Comparison of ENCODE assay signal across 10 cellular contexts in genomic region chr4:140296871-140297570, GRCh38.
DNase-seq lines count a peak whose midpoint lies in the region; ATAC-seq, FAIRE-seq and TF ChIP-seq lines count a peak whose summit lies in the region.
"Had no signal": no experiment of that assay in that cellular context is flagged by ENCODE, and none has a peak within 500 bp of the region (broad histone marks: within the 10 kb centered on the region; RNA-seq: fewer than 3 reads in every experiment).

No MANE protein-coding gene starts in this region.

- H2BK5ac ChIP-seq in H1 (ENCODE audit: low read depth, low read length): no peak overlapping the region
- H2BK5ac ChIP-seq in trophoblast cell (ENCODE audit: low read depth, low read length, poor library complexity): no peak overlapping the region

- H3K4ac ChIP-seq in H1 (replicated peaks; ENCODE audit: insufficient read length, low read depth, low read length) (no peak overlapping the region), trophoblast cell (ENCODE audit: low read depth, low read length) (no peak overlapping the region)

- no peak for TF ChIP-seq POLR2A in H1 (IDR thresholded peaks at IDR 0.05; ENCODE audit: control extremely low read depth in 1 of 2, low read depth in 2 of 2, low read length in 2 of 2)

- no peak overlapping the region for H4K5ac ChIP-seq in H1 (ENCODE audit: insufficient read length, low read depth, low read length)

- 68% methylated on average over 10 of the region's 10 CpGs; no CpG with 5 or more reads in 1 of the 2 experiments for WGBS in H1 (ENCODE audit: extremely low coverage in 1 of 2, insufficient coverage in 1 of 2, insufficient read length in 1 of 2, insufficient replicate concordance in 2 of 2, low coverage in 1 of 2, low lambda C conversion rate in 2 of 2, missing lambda C conversion rate in 1 of 2), 2 experiments
- WGBS in trophoblast cell (ENCODE audit: extremely low coverage, insufficient coverage, insufficient read length): no CpG with 5 or more reads among the region's 10 CpGs

- no peaks in the 10 kb centered on the region for H3K23me2 ChIP-seq in H1 (ENCODE audit: low read depth, low read length)

- H3K4me1 ChIP-seq in HEK293 (ENCODE audit: control insufficient read depth, insufficient read depth, low read length): no peaks in the 10 kb centered on the region
- peaks cover 0 to 9% (median 4%) of the 10 kb centered on the region in 4 experiments; a peak in 3 of 7 replicates for H3K4me1 ChIP-seq in H1 (replicated peaks in 1 of 4; ENCODE audit: control insufficient read depth in 3 of 4, insufficient read depth in 4 of 4, low read length in 3 of 4)
- peaks cover 2 to 7% of the 10 kb centered on the region in 2 experiments for H3K4me1 ChIP-seq in trophoblast cell (ENCODE audit: control insufficient read depth in 1 of 2, insufficient read depth in 2 of 2, low read length in 2 of 2)

- H2BK12ac ChIP-seq in H1 (ENCODE audit: low read depth, low read length) (no peak overlapping the region), trophoblast cell (ENCODE audit: low read length) (no peak overlapping the region)

- peak overlapping the region; percentile 78; the same call in 1 of the 2 replicates for H2AFZ ChIP-seq in H1 (ENCODE audit: low read length)
- H2AFZ ChIP-seq in trophoblast cell (ENCODE audit: insufficient read depth, low read length, poor library complexity): no peak overlapping the region

- H3K9ac ChIP-seq in H1 (replicated peaks in 1 of 4; ENCODE audit: extremely low read depth in 1 of 4, low read depth in 3 of 4, low read length in 3 of 4) (no peak overlapping the region), trophoblast cell (ENCODE audit: low read length) (no peak overlapping the region)

- H2AK5ac ChIP-seq in H1 (ENCODE audit: low read depth, low read length) (no peak overlapping the region), trophoblast cell (ENCODE audit: low read length) (no peak overlapping the region)

- POLR2A ChIA-PET in HEK293 (lab: Yijun Ruan, JAX): no interaction called here
- POLR2A ChIA-PET in H1 (lab: Charles Lee; ENCODE audit: partially characterized antibody): no interaction called here

- H3K18ac ChIP-seq in H1 (ENCODE audit: extremely low read depth, low read length) (0 out of 2 replicates have a peak overlapping the region, but pooled peaks have one; percentile 38), trophoblast cell (ENCODE audit: low read length) (no peak overlapping the region)

- H3K36me3 ChIP-seq in HEK293 (ENCODE audit: control insufficient read depth in 2 of 2, insufficient read depth in 1 of 2, low read length in 2 of 2) (no peaks in the 10 kb centered on the region), H1 (ENCODE audit: control insufficient read depth in 2 of 4, insufficient read depth in 4 of 4, low read length in 3 of 4) (no peaks in the 10 kb centered on the region), trophoblast cell (ENCODE audit: control insufficient read depth in 1 of 2, insufficient read depth in 2 of 2, low read length in 2 of 2) (no peaks in the 10 kb centered on the region)

- no peak overlapping the region for H3K4me2 ChIP-seq in H1 (ENCODE audit: insufficient read depth in 1 of 2, low read depth in 2 of 2, low read length in 2 of 2)
- H3K4me2 ChIP-seq in trophoblast cell (ENCODE audit: low read length): peak overlapping the region; percentile 23

- no peak overlapping the region for H3K14ac ChIP-seq in H1 (ENCODE audit: insufficient read length)
- no peak overlapping the region for H3K14ac ChIP-seq in trophoblast cell (ENCODE audit: low read length)

- in situ Hi-C loops in GM13976 (cut with MboI; ENCODE audit: low sequenced_read_pairs, unreplicated experiment): no loop called here

- H4K20me1 ChIP-seq in H1 (replicated peaks in 1 of 2; ENCODE audit: control insufficient read depth in 1 of 2, insufficient read depth in 2 of 2, low read length in 2 of 2): no peaks in the 10 kb centered on the region

- CTCF ChIA-PET in HEK293 (lab: Yijun Ruan, JAX) (no interaction called here), H1 (lab: Charles Lee; ENCODE audit: partially characterized antibody) (interaction anchor here (0.6 to 1.7 kb wide), 2 partner anchors 30 to 43 kb away, joined by 4 to 6 read pairs; no protein-coding TSS in a partner anchor)

- H3K56ac ChIP-seq in H1 (replicated peaks; ENCODE audit: insufficient read length, low read depth, low read length): no peak overlapping the region

- H3K79me1 ChIP-seq in H1 (ENCODE audit: low read depth, low read length): no peaks in the 10 kb centered on the region
- H3K79me1 ChIP-seq in trophoblast cell (ENCODE audit: low read length): no peaks in the 10 kb centered on the region

- H3K4me3 ChIP-seq in HEK293 (ENCODE audit: low read depth, low read length) (peak overlapping the region; percentile 18), H1 (ENCODE audit: extremely low read depth in 1 of 4, insufficient read depth in 2 of 4, low read depth in 3 of 4, low read length in 4 of 4) (no peak overlapping the region), trophoblast cell (ENCODE audit: low read depth, low read length) (no peak overlapping the region)

- H3K23ac ChIP-seq in H1 (ENCODE audit: insufficient read length) (no peak overlapping the region), trophoblast cell (ENCODE audit: low read length) (no peak overlapping the region)

- no peak overlapping the region for H2BK120ac ChIP-seq in H1 (replicated peaks; ENCODE audit: low read depth, low read length)
- no peak overlapping the region for H2BK120ac ChIP-seq in trophoblast cell (ENCODE audit: insufficient read depth, low read length, poor library complexity)

- H3K9me3 ChIP-seq in HEK293 (ENCODE audit: control insufficient read depth, insufficient read depth, low read depth, low read length) (no peaks in the 10 kb centered on the region), H1 (ENCODE audit: insufficient read depth in 2 of 2, low read depth in 1 of 2, low read length in 1 of 2) (no peaks in the 10 kb centered on the region), trophoblast cell (ENCODE audit: insufficient read depth, low read depth, low read length) (no peaks in the 10 kb centered on the region)

- TF ChIP-seq EP300 in H1 (IDR thresholded peaks at IDR 0.05; ENCODE audit: borderline replicate concordance in 1 of 2, low read depth in 2 of 2, low read length in 2 of 2): no peak

- no peak overlapping the region for H2BK20ac ChIP-seq in H1 (ENCODE audit: low read length)

- H4K12ac ChIP-seq in trophoblast cell (ENCODE audit: low read depth, low read length): no peak overlapping the region

- H2BK15ac ChIP-seq in H1 (ENCODE audit: low read length): no peak overlapping the region

- H4K8ac ChIP-seq in H1 (ENCODE audit: extremely low read depth, insufficient read depth, low read length) (no peak overlapping the region), trophoblast cell (ENCODE audit: low read depth, low read length) (no peak overlapping the region)

- no peaks in the 10 kb centered on the region for H3K27me3 ChIP-seq in H1 (replicated peaks in 1 of 4; ENCODE audit: control insufficient read depth in 3 of 4, extremely low read depth in 1 of 4, insufficient read depth in 3 of 4, low read length in 3 of 4)
- no peaks in the 10 kb centered on the region for H3K27me3 ChIP-seq in trophoblast cell (ENCODE audit: insufficient read depth, low read length)

- ATAC-seq in HG03196 (IDR thresholded peaks at IDR 0.05; ENCODE audit: unreplicated experiment): no peak
- ATAC-seq in HG02678 (IDR thresholded peaks at IDR 0.05; ENCODE audit: unreplicated experiment): no peak

- H3K27ac ChIP-seq in HEK293 (ENCODE audit: extremely low read depth, low read depth, low read length) (no peak overlapping the region), H1 (ENCODE audit: low read depth, low read length) (no peak overlapping the region), trophoblast cell (ENCODE audit: low read depth, low read length) (peak overlapping the region; percentile 22)

- no peak for FAIRE-seq in H1 (lab: Jason Lieb, UNC)
- FAIRE-seq: kidney had no signal

- H4K91ac ChIP-seq in H1 (replicated peaks; ENCODE audit: insufficient read length, low read length) (no peak overlapping the region), trophoblast cell (ENCODE audit: low read depth, low read length) (peak overlapping the region; percentile 1)

- peak; percentile 75 for DNase-seq in NCI-H2227 treated with DMSO at 0.1 percent for 48 hours (lab: John Stamatoyannopoulos, UW)
- DNase-seq in H1 (ENCODE audit: low read depth in 1 of 2, low spot score in 2 of 2): no peak
- DNase-seq in trophoblast cell: no peak
- no peak for DNase-seq in GM13976 (ENCODE audit: low spot score)
- DNase-seq in stimulated activated CD4-positive, alpha-beta T cell treated with anti-CD3 and anti-CD28 coated beads, Interleukin-12 subunit alpha, Interleukin-12 subunit beta, amount 100 ng/mL, for 4 hours: no peak
- DNase-seq: activated CD4-positive, alpha-beta T cell treated with anti-CD3 and anti-CD28 coated beads, Interleukin-2, amount 10 ng/mL, durations not matched to agents 7 days and 5 days; kidney had no signal

- H3K79me2 ChIP-seq in H1 (ENCODE audit: control insufficient read depth in 1 of 2, insufficient read depth in 2 of 2, low read length in 2 of 2) (no peaks in the 10 kb centered on the region), trophoblast cell (ENCODE audit: control insufficient read depth, insufficient read depth, low read length, poor library complexity) (no peaks in the 10 kb centered on the region)

- TF ChIP-seq CTCF in HEK293 (tag by site-specific recombination; IDR thresholded peaks at IDR 0.05): 0 out of 2 replicates have a peak, but pooled peaks have one; percentile 17
- no peak for TF ChIP-seq CTCF in H1 (IDR thresholded peaks at IDR 0.05; ENCODE audit: control extremely low read depth in 1 of 3, insufficient read depth in 1 of 3, low read depth in 1 of 3, low read length in 3 of 3)
- TF ChIP-seq CTCF in GM13976 (IDR thresholded peaks at IDR 0.05; ENCODE audit: borderline replicate concordance, control extremely low read depth, extremely low read depth, insufficient read depth, missing control alignments): no peak

- TF ChIP-seq RAD21 in H1 (IDR thresholded peaks at IDR 0.05 in 1 of 2, conservative IDR thresholded peaks at IDR 0.05 in 1 of 2; ENCODE audit: low read depth in 2 of 2, low read length in 2 of 2): no peak

TF ChIP-seq in HEK293, 187 proteins besides CTCF, POLR2A, EP300 and RAD21 (continues in another document):
- peak; percentile 82 for TF ChIP-seq ZFHX2 (tag by site-specific recombination; conservative IDR thresholded peaks at IDR 0.05)
- TF ChIP-seq ZNF341 (tag by site-specific recombination; IDR thresholded peaks at IDR 0.05; ENCODE audit: low read depth): peak; percentile 72
- peak; percentile 50 for TF ChIP-seq EGR2 (tag by site-specific recombination; IDR thresholded peaks at IDR 0.05; ENCODE audit: low read depth)
- TF ChIP-seq OSR2 (tag by site-specific recombination; IDR thresholded peaks at IDR 0.05): peak; percentile 11; the same call in 1 of the 2 replicates

TF ChIP-seq in H1, 55 proteins besides CTCF, POLR2A, EP300 and RAD21 (continues in another document):
- no peak for TF ChIP-seq CREB1 (IDR thresholded peaks at IDR 0.05)
- no peak for TF ChIP-seq SIN3A (conservative IDR thresholded peaks at IDR 0.05 in 1 of 2, IDR thresholded peaks at IDR 0.05 in 1 of 2; ENCODE audit: low read depth in 1 of 2, low read length in 2 of 2)
- TF ChIP-seq PHF8 (conservative IDR thresholded peaks at IDR 0.05; ENCODE audit: low read depth, low read length): no peak
- TF ChIP-seq CHD1 (IDR thresholded peaks at IDR 0.05; ENCODE audit: low read depth, low read length): no peak
- TF ChIP-seq TBP (IDR thresholded peaks at IDR 0.05; ENCODE audit: low read depth, low read length): no peak

Comparison
In these comparisons a context has a peak if more than half of its experiments do, and no peak if none do; other contexts are left out.
1. Of the 6 proteins assayed by ChIP-seq in both HEK293 and H1: peak only in HEK293: CTCF; only in H1: none; in both: none; in neither: 5.